1 cellular context compared by ENCODE assay signal in the genomic region with DNA sequence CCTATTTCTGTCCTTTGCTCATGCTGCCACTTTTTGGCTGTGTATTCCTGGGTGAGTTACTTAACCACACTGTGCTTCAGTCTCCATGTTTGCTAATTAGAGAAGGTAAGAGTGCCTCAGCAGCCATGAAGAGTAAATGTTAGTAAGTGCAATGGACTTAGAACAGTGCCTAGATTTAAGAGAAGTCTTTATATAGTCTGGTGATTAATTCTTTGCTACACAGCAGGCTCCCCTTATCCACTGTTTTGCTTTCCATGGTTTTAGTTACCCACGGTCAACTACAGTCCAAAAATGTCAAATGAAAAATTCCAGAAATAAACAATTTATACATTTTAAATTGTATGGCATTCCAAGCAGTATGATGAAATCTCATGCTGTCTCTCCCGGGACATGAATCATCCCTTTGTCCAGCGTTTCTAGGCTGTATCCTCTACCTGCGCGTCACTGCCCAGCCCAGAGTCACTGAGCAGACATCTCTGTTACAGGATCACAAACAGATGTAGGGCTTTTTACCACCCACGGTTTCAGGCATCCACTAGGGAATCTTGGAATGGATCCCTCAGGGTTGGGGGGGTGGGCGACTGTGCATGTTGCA.
TF ChIP-seq lines count a peak whose summit lies in the region.

No MANE protein-coding gene starts in this region.

TF ChIP-seq in HCT116, 20 proteins besides CTCF, POLR2A, EP300 and RAD21 (continued from another document):
- no peak for TF ChIP-seq ZBTB33 (IDR thresholded peaks at IDR 0.05; ENCODE audit: extremely low read depth, insufficient replicate concordance, low read length)
- TF ChIP-seq POLR2AphosphoS5 (IDR thresholded peaks at IDR 0.05; ENCODE audit: low read depth, low read length), result 0 out of 2 replicates have a peak, but pooled peaks have one; percentile 31
- TF ChIP-seq, protein P1, sequence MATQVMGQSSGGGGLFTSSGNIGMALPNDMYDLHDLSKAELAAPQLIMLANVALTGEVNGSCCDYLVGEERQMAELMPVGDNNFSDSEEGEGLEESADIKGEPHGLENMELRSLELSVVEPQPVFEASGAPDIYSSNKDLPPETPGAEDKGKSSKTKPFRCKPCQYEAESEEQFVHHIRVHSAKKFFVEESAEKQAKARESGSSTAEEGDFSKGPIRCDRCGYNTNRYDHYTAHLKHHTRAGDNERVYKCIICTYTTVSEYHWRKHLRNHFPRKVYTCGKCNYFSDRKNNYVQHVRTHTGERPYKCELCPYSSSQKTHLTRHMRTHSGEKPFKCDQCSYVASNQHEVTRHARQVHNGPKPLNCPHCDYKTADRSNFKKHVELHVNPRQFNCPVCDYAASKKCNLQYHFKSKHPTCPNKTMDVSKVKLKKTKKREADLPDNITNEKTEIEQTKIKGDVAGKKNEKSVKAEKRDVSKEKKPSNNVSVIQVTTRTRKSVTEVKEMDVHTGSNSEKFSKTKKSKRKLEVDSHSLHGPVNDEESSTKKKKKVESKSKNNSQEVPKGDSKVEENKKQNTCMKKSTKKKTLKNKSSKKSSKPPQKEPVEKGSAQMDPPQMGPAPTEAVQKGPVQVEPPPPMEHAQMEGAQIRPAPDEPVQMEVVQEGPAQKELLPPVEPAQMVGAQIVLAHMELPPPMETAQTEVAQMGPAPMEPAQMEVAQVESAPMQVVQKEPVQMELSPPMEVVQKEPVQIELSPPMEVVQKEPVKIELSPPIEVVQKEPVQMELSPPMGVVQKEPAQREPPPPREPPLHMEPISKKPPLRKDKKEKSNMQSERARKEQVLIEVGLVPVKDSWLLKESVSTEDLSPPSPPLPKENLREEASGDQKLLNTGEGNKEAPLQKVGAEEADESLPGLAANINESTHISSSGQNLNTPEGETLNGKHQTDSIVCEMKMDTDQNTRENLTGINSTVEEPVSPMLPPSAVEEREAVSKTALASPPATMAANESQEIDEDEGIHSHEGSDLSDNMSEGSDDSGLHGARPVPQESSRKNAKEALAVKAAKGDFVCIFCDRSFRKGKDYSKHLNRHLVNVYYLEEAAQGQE (IDR thresholded peaks at IDR 0.05; ENCODE audit: low read depth), result no peak
- TF ChIP-seq EZH2phosphoT487 (IDR thresholded peaks at IDR 0.05; ENCODE audit: borderline replicate concordance), result no peak
- TF ChIP-seq EZH2 (IDR thresholded peaks at IDR 0.05), result no peak
- no peak for TF ChIP-seq TCF7L2 (IDR thresholded peaks at IDR 0.05; ENCODE audit: borderline replicate concordance, extremely low read depth, insufficient read depth, insufficient read length)
- 0 out of 2 replicates have a peak, but pooled peaks have one; percentile 17 for TF ChIP-seq MAX (IDR thresholded peaks at IDR 0.05)
- no peak for TF ChIP-seq ZNF274 (IDR thresholded peaks at IDR 0.05; ENCODE audit: low read depth, low read length)
